Comparison of ENCODE assay signal across 8 cellular contexts in genomic region chr6:93416575-93417420, GRCh38. TPM values are rescaled to one million over a fixed set of nuclear protein-coding genes. Genes with fewer than 3 reads are reported as not detected.
A peak's percentile ranks its signal among the peaks of the same experiment; 100 is the strongest.
DNase-seq lines count a peak whose midpoint lies in the region; ATAC-seq, FAIRE-seq and TF ChIP-seq lines count a peak whose summit lies in the region.

No MANE protein-coding gene starts in this region.

- no peak overlapping the region for H3K27ac Mint-ChIP-seq in astrocyte (ENCODE audit: unreplicated experiment)
- no peak overlapping the region for H3K27ac Mint-ChIP-seq in stimulated activated naive B cell treated with anti-CD40 and anti-IgM and Interleukin-4, amounts not matched to agents 10 μg/mL and 1 μg/mL and 100 μg/mL, for 72 hours

- H3K4me1 ChIP-seq in ES-I3 (ENCODE audit: insufficient read depth, low read length) (peaks cover 4% of the 10 kb centered on the region; the same call in 1 of the 2 replicates), astrocyte (ENCODE audit: insufficient read depth, low read length) (peaks cover 8% of the 10 kb centered on the region)

- H3K9me3 Mint-ChIP-seq in astrocyte (ENCODE audit: unreplicated experiment): no peaks in the 10 kb centered on the region
- no peaks in the 10 kb centered on the region for H3K9me3 Mint-ChIP-seq in stimulated activated naive B cell treated with anti-CD40 and anti-IgM and Interleukin-4, amounts not matched to agents 10 μg/mL and 1 μg/mL and 100 μg/mL, for 72 hours

- H3K4me2 ChIP-seq in astrocyte (ENCODE audit: low read length): peak overlapping the region; percentile 93

- peak; percentile 69 for DNase-seq in NCI-H1694 treated with DMSO at 0.1 percent for 48 hours (lab: John Stamatoyannopoulos, UW)
- DNase-seq in astrocyte (ENCODE audit: low read depth): peak; percentile 6
- DNase-seq in iPS-NIHi7 (ENCODE audit: extremely low spot score): peak; percentile 51
- DNase-seq in stimulated activated naive B cell treated with anti-CD40 and anti-IgM and Interleukin-4, amounts not matched to agents 10 μg/mL and 1 μg/mL and 100 μg/mL, for 72 hours: no peak
- no peak for DNase-seq in activated CD4-positive, CD25-positive, alpha-beta regulatory T cell treated with anti-CD3 and anti-CD28 coated beads, Interleukin-2, amount 50 U/mL, for 72 hours

- H3K9ac ChIP-seq in ES-I3 (ENCODE audit: low read depth, low read length) (peak overlapping the region; percentile 92), astrocyte (ENCODE audit: low read length) (no peak overlapping the region)

- peak; percentile 13 to 23 for ATAC-seq in stimulated activated naive B cell treated with anti-CD40 and anti-IgM and Interleukin-4, amounts not matched to agents 10 μg/mL and 1 μg/mL and 100 μg/mL, for 72 hours (replicated peaks)
- ATAC-seq in GM18502 (IDR thresholded peaks at IDR 0.05; ENCODE audit: poor library complexity, unreplicated experiment) (no peak), GM18505 (IDR thresholded peaks at IDR 0.05; ENCODE audit: unreplicated experiment) (no peak)

- peak overlapping the region; percentile 76 for H2AFZ ChIP-seq in astrocyte (ENCODE audit: low read depth, low read length)

- no peaks in the 10 kb centered on the region for H3K36me3 Mint-ChIP-seq in astrocyte (ENCODE audit: low read depth, unreplicated experiment)
- H3K36me3 Mint-ChIP-seq in stimulated activated naive B cell treated with anti-CD40 and anti-IgM and Interleukin-4, amounts not matched to agents 10 μg/mL and 1 μg/mL and 100 μg/mL, for 72 hours: peaks cover 2 to 3% of the 10 kb centered on the region in 2 donors

- peaks cover 4% of the 10 kb centered on the region for H3K27me3 Mint-ChIP-seq in astrocyte (ENCODE audit: low read depth, unreplicated experiment)
- H3K27me3 Mint-ChIP-seq in stimulated activated naive B cell treated with anti-CD40 and anti-IgM and Interleukin-4, amounts not matched to agents 10 μg/mL and 1 μg/mL and 100 μg/mL, for 72 hours: peaks cover 39 to 50% of the 10 kb centered on the region in 2 donors

- TF ChIP-seq CTCF in astrocyte (IDR thresholded peaks at IDR 0.05; ENCODE audit: insufficient read depth, low read depth, low read length): no peak

- H3K27ac ChIP-seq in astrocyte (ENCODE audit: low read depth, low read length): no peak overlapping the region

- H3K4me3 Mint-ChIP-seq in astrocyte (ENCODE audit: unreplicated experiment): peak overlapping the region; percentile 84
- H3K4me3 Mint-ChIP-seq in stimulated activated naive B cell treated with anti-CD40 and anti-IgM and Interleukin-4, amounts not matched to agents 10 μg/mL and 1 μg/mL and 100 μg/mL, for 72 hours: peak overlapping the region; percentile 39 to 68

- no peak for TF ChIP-seq POLR2A in GM18505 (IDR thresholded peaks at IDR 0.05; ENCODE audit: borderline replicate concordance, extremely low read depth, insufficient read depth, insufficient read length)

- no peaks in the 10 kb centered on the region for H3K79me2 ChIP-seq in astrocyte (ENCODE audit: insufficient read depth, low read length)

- H4K20me1 ChIP-seq in astrocyte (ENCODE audit: insufficient read depth, low read length): no peaks in the 10 kb centered on the region

- H3K36me3 ChIP-seq in ES-I3 (ENCODE audit: insufficient read depth, low read length) (no peaks in the 10 kb centered on the region), astrocyte (ENCODE audit: insufficient read depth, low read length) (no peaks in the 10 kb centered on the region)

- H3K9me3 ChIP-seq in ES-I3 (ENCODE audit: control insufficient read depth, insufficient read depth, low read length) (no peaks in the 10 kb centered on the region), astrocyte (ENCODE audit: insufficient read depth, low read depth, low read length) (no peaks in the 10 kb centered on the region)

- H3K4me1 Mint-ChIP-seq in astrocyte (ENCODE audit: low read depth, unreplicated experiment): peaks cover 4% of the 10 kb centered on the region
- H3K4me1 Mint-ChIP-seq in stimulated activated naive B cell treated with anti-CD40 and anti-IgM and Interleukin-4, amounts not matched to agents 10 μg/mL and 1 μg/mL and 100 μg/mL, for 72 hours: peaks cover 13 to 40% of the 10 kb centered on the region in 2 donors

- no peak for FAIRE-seq in astrocyte (lab: Jason Lieb, UNC)

- H3K27me3 ChIP-seq in astrocyte (ENCODE audit: insufficient read depth, low read length): peaks cover 9% of the 10 kb centered on the region

- H3K4me3 ChIP-seq in astrocyte (ENCODE audit: insufficient read depth, low read depth, low read length): peak overlapping the region; percentile 78

RNA-seq across cellular contexts. Expression of gene EPHA7, which starts 2.6 kb away (rescaled TPM):
- 0.55 and 0.82 TPM in 2 replicates for total RNA-seq in astrocyte

Comparison
In these comparisons a context has a peak if more than half of its experiments do, and no peak if none do; other contexts are left out.
1. DNase-seq: peak in NCI-H1694 treated with DMSO at 0.1 percent for 48 hours (single experiment), astrocyte (single experiment) and iPS-NIHi7 (single experiment); none in stimulated activated naive B cell treated with anti-CD40 and anti-IgM and Interleukin-4, amounts not matched to agents 10 μg/mL and 1 μg/mL and 100 μg/mL, for 72 hours (single experiment) and activated CD4-positive, CD25-positive, alpha-beta regulatory T cell treated with anti-CD3 and anti-CD28 coated beads, Interleukin-2, amount 50 U/mL, for 72 hours (single experiment).
2. ATAC-seq: peak in stimulated activated naive B cell treated with anti-CD40 and anti-IgM and Interleukin-4, amounts not matched to agents 10 μg/mL and 1 μg/mL and 100 μg/mL, for 72 hours (2 of 2); none in GM18502 (single experiment) and GM18505 (single experiment).